8 cellular contexts compared by ENCODE assay signal in the genomic region with DNA sequence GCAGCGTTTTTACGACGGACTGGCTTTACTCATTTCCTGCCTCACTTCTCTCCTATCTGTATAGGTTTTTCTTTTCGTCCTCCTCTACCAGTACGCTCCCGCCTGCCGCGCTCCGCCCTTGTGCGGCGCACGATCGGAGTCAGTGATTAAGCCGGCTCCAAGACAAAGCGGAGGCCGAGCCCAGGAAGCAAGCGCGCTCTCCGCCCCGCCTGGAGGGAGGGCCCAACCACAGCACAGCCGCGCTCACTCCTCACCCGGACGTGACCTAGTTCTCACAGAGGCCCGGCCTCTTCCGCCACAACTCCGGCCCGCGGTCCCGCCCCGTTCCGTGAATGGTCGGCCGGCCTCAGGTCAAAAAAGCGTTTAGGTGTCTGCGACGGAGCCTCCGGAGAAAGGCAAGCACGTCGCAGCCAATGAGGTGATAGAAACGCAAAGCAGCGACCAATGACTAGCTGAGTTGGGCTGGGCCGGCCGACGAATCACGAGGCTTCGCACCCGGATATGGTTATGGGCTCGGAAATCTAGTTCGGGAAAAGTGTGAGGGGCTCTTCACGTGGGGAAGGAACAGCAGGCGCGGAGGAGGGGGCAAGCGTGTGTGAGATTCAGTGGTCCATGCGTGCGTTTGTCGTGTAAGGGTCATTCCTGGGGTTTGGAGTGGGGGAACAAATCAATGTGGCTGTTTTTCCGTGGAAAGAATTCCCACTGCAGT. TPM values are rescaled to one million over a fixed set of nuclear protein-coding genes. Genes with fewer than 3 reads are reported as not detected.
DNase-seq lines count a peak whose midpoint lies in the region; ATAC-seq and TF ChIP-seq lines count a peak whose summit lies in the region.

A gene with protein sequence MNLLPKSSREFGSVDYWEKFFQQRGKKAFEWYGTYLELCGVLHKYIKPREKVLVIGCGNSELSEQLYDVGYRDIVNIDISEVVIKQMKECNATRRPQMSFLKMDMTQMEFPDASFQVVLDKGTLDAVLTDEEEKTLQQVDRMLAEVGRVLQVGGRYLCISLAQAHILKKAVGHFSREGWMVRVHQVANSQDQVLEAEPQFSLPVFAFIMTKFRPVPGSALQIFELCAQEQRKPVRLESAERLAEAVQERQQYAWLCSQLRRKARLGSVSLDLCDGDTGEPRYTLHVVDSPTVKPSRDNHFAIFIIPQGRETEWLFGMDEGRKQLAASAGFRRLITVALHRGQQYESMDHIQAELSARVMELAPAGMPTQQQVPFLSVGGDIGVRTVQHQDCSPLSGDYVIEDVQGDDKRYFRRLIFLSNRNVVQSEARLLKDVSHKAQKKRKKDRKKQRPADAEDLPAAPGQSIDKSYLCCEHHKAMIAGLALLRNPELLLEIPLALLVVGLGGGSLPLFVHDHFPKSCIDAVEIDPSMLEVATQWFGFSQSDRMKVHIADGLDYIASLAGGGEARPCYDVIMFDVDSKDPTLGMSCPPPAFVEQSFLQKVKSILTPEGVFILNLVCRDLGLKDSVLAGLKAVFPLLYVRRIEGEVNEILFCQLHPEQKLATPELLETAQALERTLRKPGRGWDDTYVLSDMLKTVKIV (plus strand): TSS at position 494 of the 709 bp plus-strand sequence. CDS start 308 bp downstream, outside the sequence.

- peak; percentile 98 for ATAC-seq in GM21576 (IDR thresholded peaks at IDR 0.05; ENCODE audit: unreplicated experiment)
- ATAC-seq in PC-3 = peak; percentile 97

- H3K4me2 ChIP-seq in PC-3 (ENCODE audit: low read length) = peak within 1 kb of the TSS; percentile 90

- intact Hi-C loops in PC-3 (cut with micrococcal nuclease) = loop anchor here (1.0 to 5.0 kb wide), 5 partner anchors 39 to 751 kb away; partner anchors contain the start of genes PRRC2C and VAMP4

- H3K9ac ChIP-seq in PC-3 (ENCODE audit: low read length) = peak within 1 kb of the TSS; percentile 84

- TF ChIP-seq EP300 in Ishikawa (IDR thresholded peaks at IDR 0.05; ENCODE audit: borderline replicate concordance) = no peak

- peak within 1 kb of the TSS; percentile 61 for H3K27ac ChIP-seq in PC-3 (ENCODE audit: low read length)

- DNase-seq in DMS114 treated with DMSO at 0.1 percent for 48 hours (lab: John Stamatoyannopoulos, UW; ENCODE audit: unreplicated experiment) = peak; percentile 98
- peak; percentile 100 for DNase-seq in PC-3
- peak; percentile 98 for DNase-seq in activated T-cell treated with anti-CD3 and anti-CD28 coated beads for 48 hours (ENCODE audit: low read depth)
- peak; percentile 100 for DNase-seq in epithelial cell of esophagus (ENCODE audit: low read depth)
- DNase-seq in stimulated activated CD8-positive, alpha-beta memory T cell treated with anti-CD3 and anti-CD28 coated beads, Interleukin-4, amount 100 ng/mL, for 1 hour (ENCODE audit: low read depth in 2 of 2, low spot score in 1 of 2) = peak; percentile 93 to 96

- H3K9me2 ChIP-seq in PC-3 (replicated peaks; ENCODE audit: low read length) = no peaks in the 10 kb centered on the region

- H2AFZ ChIP-seq in PC-3 (ENCODE audit: low read length) = peak within 1 kb of the TSS; percentile 76

- no peak for TF ChIP-seq RAD21 in Ishikawa (IDR thresholded peaks at IDR 0.05; ENCODE audit: low read depth)

- POLR2A ChIA-PET in PC-3 (lab: Charles Lee; ENCODE audit: unreplicated experiment) = interaction anchor here (0.6 to 1.0 kb wide), 4 partner anchors 39 to 1697 kb away, joined by 3 to 14 read pairs (median 4); partner anchors contain the start of gene VAMP4

- H3K36me3 ChIP-seq in PC-3 (ENCODE audit: low read depth, low read length) = peaks cover 34% of the 10 kb centered on the region

- H3K4me1 ChIP-seq in PC-3 (ENCODE audit: insufficient read depth, low read length) = peaks cover 39% of the 10 kb centered on the region
- H3K4me1 ChIP-seq in mononuclear cell (ENCODE audit: insufficient read depth, low read length) = peaks cover 41% of the 10 kb centered on the region

- H3K27me3 ChIP-seq in PC-3 (ENCODE audit: low read length) = no peaks in the 10 kb centered on the region
- H3K27me3 ChIP-seq in mononuclear cell (ENCODE audit: insufficient read depth, low read length) = no peaks in the 10 kb centered on the region

- peaks cover 7% of the 10 kb centered on the region for H3F3A ChIP-seq in PC-3 (ENCODE audit: low read length, unreplicated experiment)

- H3K79me2 ChIP-seq in PC-3 (ENCODE audit: low read length) = peaks cover 49% of the 10 kb centered on the region

- H3K4me3 ChIP-seq in PC-3 (ENCODE audit: low read length) (peak within 1 kb of the TSS; percentile 75), epithelial cell of esophagus (ENCODE audit: low read length) (peak within 1 kb of the TSS; percentile 92), mononuclear cell (ENCODE audit: low read length) (peak within 1 kb of the TSS; percentile 100)

- CTCF ChIA-PET in PC-3 (lab: Charles Lee) = interaction anchor here (0.5 to 1.6 kb wide), 6 partner anchors 19 to 136 kb away, joined by 3 to 13 read pairs (median 4); no protein-coding TSS in a partner anchor

- H3K9me3 ChIP-seq in PC-3 (ENCODE audit: low read length) = no peaks in the 10 kb centered on the region
- H3K9me3 ChIP-seq in mononuclear cell (ENCODE audit: low read depth, low read length) = no peaks in the 10 kb centered on the region

- H4K20me1 ChIP-seq in PC-3 (ENCODE audit: low read length) = no peaks in the 10 kb centered on the region

- no TSS peak for BruUV-seq in PC-3 (replicated peaks; lab: Mats Ljungman, UMichigan)

- TF ChIP-seq CTCF in PC-3 (conservative IDR thresholded peaks at IDR 0.05; ENCODE audit: low read depth, low read length) = no peak
- no peak for TF ChIP-seq CTCF in epithelial cell of esophagus (IDR thresholded peaks at IDR 0.05; ENCODE audit: insufficient read depth, low read depth, low read length, missing control alignments)

TF ChIP-seq in Ishikawa, 13 proteins besides CTCF, POLR2A, EP300 and RAD21:
- TF ChIP-seq ZBTB7A (IDR thresholded peaks at IDR 0.05; ENCODE audit: low read depth) = 0 out of 2 replicates have a peak, but pooled peaks have one; percentile 53
- TF ChIP-seq TCF12 (IDR thresholded peaks at IDR 0.05; ENCODE audit: low read depth) = no peak; the same call in 1 of the 2 replicates
- TF ChIP-seq NFIC (IDR thresholded peaks at IDR 0.05) = no peak
- TF ChIP-seq, protein P1, sequence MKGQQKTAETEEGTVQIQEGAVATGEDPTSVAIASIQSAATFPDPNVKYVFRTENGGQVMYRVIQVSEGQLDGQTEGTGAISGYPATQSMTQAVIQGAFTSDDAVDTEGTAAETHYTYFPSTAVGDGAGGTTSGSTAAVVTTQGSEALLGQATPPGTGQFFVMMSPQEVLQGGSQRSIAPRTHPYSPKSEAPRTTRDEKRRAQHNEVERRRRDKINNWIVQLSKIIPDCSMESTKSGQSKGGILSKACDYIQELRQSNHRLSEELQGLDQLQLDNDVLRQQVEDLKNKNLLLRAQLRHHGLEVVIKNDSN (IDR thresholded peaks at IDR 0.05) = peak; percentile 54; the same call in 1 of the 2 replicates
- no peak for TF ChIP-seq REST (IDR thresholded peaks at IDR 0.05; ENCODE audit: low read depth)
- TF ChIP-seq TAF1 (IDR thresholded peaks at IDR 0.05; ENCODE audit: low read depth) = peak; percentile 70
- no peak for TF ChIP-seq CEBPB (IDR thresholded peaks at IDR 0.05)
- no peak for TF ChIP-seq EGR1 (IDR thresholded peaks at IDR 0.05)
- TF ChIP-seq, protein P2, sequence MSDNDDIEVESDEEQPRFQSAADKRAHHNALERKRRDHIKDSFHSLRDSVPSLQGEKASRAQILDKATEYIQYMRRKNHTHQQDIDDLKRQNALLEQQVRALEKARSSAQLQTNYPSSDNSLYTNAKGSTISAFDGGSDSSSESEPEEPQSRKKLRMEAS (IDR thresholded peaks at IDR 0.05) = peak; percentile 90
- TF ChIP-seq FOXM1 (IDR thresholded peaks at IDR 0.05; ENCODE audit: borderline replicate concordance, low read depth) = peak; percentile 64; the same call in 1 of the 2 replicates
- TF ChIP-seq TEAD4 (IDR thresholded peaks at IDR 0.05) = no peak
- TF ChIP-seq CREB1 (IDR thresholded peaks at IDR 0.05; ENCODE audit: low read depth) = peak; percentile 79
- TF ChIP-seq YY1 (IDR thresholded peaks at IDR 0.05; ENCODE audit: low read depth) = no peak
TF ChIP-seq in Ishikawa: peak in this region for 6.

RNA-seq across cellular contexts. Expression of the gene that starts here (rescaled TPM):
- total RNA-seq in PC-3 (2014; rRNA removed) (115 and 138 TPM in 2 replicates), mononuclear cell (1.6 TPM)

Comparison
In these comparisons a context has a peak if more than half of its experiments do, and no peak if none do; other contexts are left out.
1. Peak in every context shown above with its lines: DNase-seq, ATAC-seq, H3K4me3 ChIP-seq and H3K27ac ChIP-seq.
2. RNA of the gene that starts here (total RNA-seq): 115 to 138 TPM in PC-3; 1.6 TPM in mononuclear cell (single experiment); every median in the first group is over 10 times any median in the second.